In genomic region chr2:48279347-48279746, GRCh38 we compare ENCODE assay signal across 20 cellular contexts. TPM values are rescaled to one million over a fixed set of nuclear protein-coding genes. Genes with fewer than 3 reads are reported as not detected.
DNase-seq lines count a peak whose midpoint lies in the region; ATAC-seq and TF ChIP-seq lines count a peak whose summit lies in the region.
"Had no signal": no experiment of that assay in that cellular context is flagged by ENCODE, and none has a peak within 500 bp of the region (broad histone marks: within the 10 kb centered on the region; RNA-seq: fewer than 3 reads in every experiment).

No MANE protein-coding gene starts in this region.

- peak; percentile 84 for DNase-seq in DMS153 (lab: John Stamatoyannopoulos, UW)
- DNase-seq in NCI-H1092 (lab: John Stamatoyannopoulos, UW): peak; percentile 68
- peak; percentile 90 for DNase-seq in NCI-H69 (lab: John Stamatoyannopoulos, UW)
- DNase-seq in cerebellum (ENCODE audit: low spot score): peak; percentile 75
- no peak for DNase-seq in foreskin melanocyte
- no peak for DNase-seq in NCI-H510A treated with DMSO at 0.1 percent for 48 hours (lab: John Stamatoyannopoulos, UW)
- DNase-seq in HFFc6: no peak
- DNase-seq: activated CD4-positive, alpha-beta T cell treated with anti-CD3 and anti-CD28 coated beads, Interleukin-2, amount 10 ng/mL, durations not matched to agents 24 days and 14 days; activated CD8-positive, alpha-beta memory T cell treated with anti-CD3 and anti-CD28 coated beads, Interleukin-2, amount 50 U/mL, for 48 hours; activated gamma-delta T cell; amygdala; CD4-positive, CD25-positive, alpha-beta regulatory T cell; kidney; MG63; nucleus accumbens; right lobe of liver; SJCRH30; stomach; T1000 had no signal

- peaks cover 2% of the 10 kb centered on the region; the same call in 1 of the 2 replicates for H3K27me3 Mint-ChIP-seq in HFFc6 (ENCODE audit: insufficient read depth)
- H3K27me3 Mint-ChIP-seq: activated CD4-positive, alpha-beta T cell treated with anti-CD3 and anti-CD28 coated beads, Interleukin-2, amount 10 ng/mL, durations not matched to agents 24 days and 14 days; CD4-positive, CD25-positive, alpha-beta regulatory T cell had no signal

- TF ChIP-seq CTCF in HFFc6 (IDR thresholded peaks at IDR 0.05): no peak

- no peak for ATAC-seq in HG03354 (IDR thresholded peaks at IDR 0.05; ENCODE audit: poor library complexity, severe bottlenecking, unreplicated experiment)

- no peak overlapping the region for H3K4me3 Mint-ChIP-seq in HFFc6
- H3K4me3 Mint-ChIP-seq: activated CD4-positive, alpha-beta T cell treated with anti-CD3 and anti-CD28 coated beads, Interleukin-2, amount 10 ng/mL, durations not matched to agents 24 days and 14 days; CD4-positive, CD25-positive, alpha-beta regulatory T cell had no signal

- H3K4me1 Mint-ChIP-seq in HFFc6 (ENCODE audit: low read depth): no peaks in the 10 kb centered on the region

- H3K36me3 Mint-ChIP-seq in HFFc6 (ENCODE audit: low read depth): peaks cover 15% of the 10 kb centered on the region

- peaks cover 17% of the 10 kb centered on the region for H3K9me3 Mint-ChIP-seq in HFFc6

- H3K27ac Mint-ChIP-seq in HFFc6: no peak overlapping the region
- H3K27ac Mint-ChIP-seq: activated CD4-positive, alpha-beta T cell treated with anti-CD3 and anti-CD28 coated beads, Interleukin-2, amount 10 ng/mL, durations not matched to agents 24 days and 14 days; CD4-positive, CD25-positive, alpha-beta regulatory T cell had no signal

RNA-seq across cellular contexts. Expression of gene FOXN2, which starts 35.1 kb away (rescaled TPM):
- total RNA-seq in cerebellum: 48.8 TPM
- total RNA-seq in HFFc6 (2021; fragmentation: NEBNext Ultra II Directional; extraction: Animal tissue kit (Norgen Biotek cat#: 25700)): 10 to 100 TPM; 12.5 to 21.1 (median 16.9) TPM

Comparison
In these comparisons a context has a peak if more than half of its experiments do, and no peak if none do; other contexts are left out.
1. DNase-seq: peak in DMS153 (single experiment), NCI-H1092 (single experiment), NCI-H69 (single experiment) and cerebellum (single experiment); none in foreskin melanocyte (single experiment), NCI-H510A treated with DMSO at 0.1 percent for 48 hours (single experiment) and HFFc6 (single experiment).